In genomic region chr14:92582706-92583452, GRCh38 we compare ENCODE assay signal across 11 cellular contexts.
A peak's percentile ranks its signal among the peaks of the same experiment; 100 is the strongest.
DNase-seq lines count a peak whose midpoint lies in the region; ATAC-seq, FAIRE-seq and TF ChIP-seq lines count a peak whose summit lies in the region.
"Had no signal": no experiment of that assay in that cellular context is flagged by ENCODE, and none has a peak within 500 bp of the region (broad histone marks: within the 10 kb centered on the region; RNA-seq: fewer than 3 reads in every experiment).

No MANE protein-coding gene starts in this region.

- H3K36me3 Mint-ChIP-seq in CD4-positive, CD25-positive, alpha-beta regulatory T cell: peaks cover 8% of the 10 kb centered on the region
- H3K36me3 Mint-ChIP-seq in activated CD8-positive, alpha-beta T cell treated with anti-CD3 and anti-CD28 coated beads for 36 hours (ENCODE audit: low read depth): peaks cover 81% of the 10 kb centered on the region

- peak in 1 of 2 donors; percentile 17 for ATAC-seq in CD4-positive, CD25-positive, alpha-beta regulatory T cell (ENCODE audit: low read depth in 2 of 2)
- peak; percentile 40 for ATAC-seq in HG03066 (IDR thresholded peaks at IDR 0.05; ENCODE audit: low read depth, unreplicated experiment)
- ATAC-seq in activated CD8-positive, alpha-beta T cell treated with anti-CD3 and anti-CD28 coated beads for 36 hours: peak; percentile 66
- ATAC-seq: heart left ventricle had no signal

- peak in 1 of 3 donors; percentile 55 for DNase-seq in CD4-positive, CD25-positive, alpha-beta regulatory T cell
- no peak for DNase-seq in GM19239 (ENCODE audit: insufficient read length, low spot score)
- peak; percentile 82 for DNase-seq in activated CD8-positive, alpha-beta T cell treated with anti-CD3 and anti-CD28 coated beads for 36 hours
- no peak for DNase-seq in LoVo (ENCODE audit: low spot score)
- no peak for DNase-seq in caudate nucleus (lab: John Stamatoyannopoulos, UW)
- DNase-seq in SW480 (ENCODE audit: low spot score): no peak
- DNase-seq in WERI-Rb-1: no peak
- DNase-seq: heart left ventricle, NCI-H1436, nucleus accumbens had no signal

- H3K27me3 Mint-ChIP-seq in CD4-positive, CD25-positive, alpha-beta regulatory T cell: no peaks in the 10 kb centered on the region
- no peaks in the 10 kb centered on the region for H3K27me3 Mint-ChIP-seq in activated CD8-positive, alpha-beta T cell treated with anti-CD3 and anti-CD28 coated beads for 36 hours

- peak; percentile 73 for FAIRE-seq in GM19239 (lab: Jason Lieb, UNC)

- intact Hi-C loops in activated CD8-positive, alpha-beta T cell treated with anti-CD3 and anti-CD28 coated beads for 36 hours (cut with micrococcal nuclease): no loop called here

- H3K4me1 ChIP-seq in CD4-positive, CD25-positive, alpha-beta regulatory T cell (ENCODE audit: control insufficient read depth, insufficient read depth, low read length, poor library complexity, severe bottlenecking): peaks cover 40% of the 10 kb centered on the region

- CTCF ChIA-PET in activated CD8-positive, alpha-beta T cell treated with anti-CD3 and anti-CD28 coated beads for 36 hours (lab: Charles Lee): interaction anchor here (0.9 to 2.1 kb wide), 2 partner anchors 15 to 19 kb away, joined by 4 to 6 read pairs; no protein-coding TSS in a partner anchor

- H3K27me3 ChIP-seq in CD4-positive, CD25-positive, alpha-beta regulatory T cell (ENCODE audit: control insufficient read depth, insufficient read depth, low read length): no peaks in the 10 kb centered on the region
- no peaks in the 10 kb centered on the region for H3K27me3 ChIP-seq in WERI-Rb-1 (ENCODE audit: insufficient read depth, low read depth, severe bottlenecking)
- H3K27me3 ChIP-seq: heart left ventricle had no signal

- peak overlapping the region in 2 of 3 donors; percentile 5 to 17 for H3K27ac Mint-ChIP-seq in CD4-positive, CD25-positive, alpha-beta regulatory T cell
- peak overlapping the region; percentile 88 for H3K27ac Mint-ChIP-seq in activated CD8-positive, alpha-beta T cell treated with anti-CD3 and anti-CD28 coated beads for 36 hours

- H3K4me1 Mint-ChIP-seq in CD4-positive, CD25-positive, alpha-beta regulatory T cell: peaks cover 16 to 65% (median 40%) of the 10 kb centered on the region in 4 donors
- peaks cover 89% of the 10 kb centered on the region for H3K4me1 Mint-ChIP-seq in activated CD8-positive, alpha-beta T cell treated with anti-CD3 and anti-CD28 coated beads for 36 hours (ENCODE audit: low read depth)

- H3K27ac ChIP-seq in CD4-positive, CD25-positive, alpha-beta regulatory T cell (ENCODE audit: insufficient read depth, low read length, poor library complexity, severe bottlenecking): no peak overlapping the region
- no peak overlapping the region for H3K27ac ChIP-seq in caudate nucleus (ENCODE audit: low read depth, low read length)
- no peak overlapping the region for H3K27ac ChIP-seq in WERI-Rb-1

- POLR2A ChIA-PET in activated CD8-positive, alpha-beta T cell treated with anti-CD3 and anti-CD28 coated beads for 36 hours (lab: Charles Lee): interaction anchor here (0.8 to 1.4 kb wide), 4 partner anchors 9 to 83 kb away, joined by 3 to 4 read pairs (median 3); no protein-coding TSS in a partner anchor

- H3K4me3 Mint-ChIP-seq in CD4-positive, CD25-positive, alpha-beta regulatory T cell: peak overlapping the region in 1 of 4 donors; percentile 12
- H3K4me3 Mint-ChIP-seq in activated CD8-positive, alpha-beta T cell treated with anti-CD3 and anti-CD28 coated beads for 36 hours: peak overlapping the region; percentile 3

- no peaks in the 10 kb centered on the region for H3K9me3 Mint-ChIP-seq in CD4-positive, CD25-positive, alpha-beta regulatory T cell
- peaks cover 5% of the 10 kb centered on the region for H3K9me3 Mint-ChIP-seq in activated CD8-positive, alpha-beta T cell treated with anti-CD3 and anti-CD28 coated beads for 36 hours

- H3K9me3 ChIP-seq in CD4-positive, CD25-positive, alpha-beta regulatory T cell (ENCODE audit: control insufficient read depth in 2 of 2, low read length in 2 of 2): no peaks in the 10 kb centered on the region
- no peaks in the 10 kb centered on the region for H3K9me3 ChIP-seq in WERI-Rb-1 (ENCODE audit: severe bottlenecking)
- H3K9me3 ChIP-seq: heart left ventricle had no signal

- H3K36me3 ChIP-seq in CD4-positive, CD25-positive, alpha-beta regulatory T cell (ENCODE audit: control insufficient read depth, insufficient read depth, low read length): no peaks in the 10 kb centered on the region
- H3K36me3 ChIP-seq in WERI-Rb-1: no peaks in the 10 kb centered on the region

- no peak for TF ChIP-seq CTCF in activated CD8-positive, alpha-beta T cell treated with anti-CD3 and anti-CD28 coated beads for 36 hours (IDR thresholded peaks at IDR 0.05)
- TF ChIP-seq CTCF in WERI-Rb-1 (IDR thresholded peaks at IDR 0.05; ENCODE audit: low read depth, low read length): no peak

- no peak overlapping the region for H3K4me3 ChIP-seq in CD4-positive, CD25-positive, alpha-beta regulatory T cell (ENCODE audit: low read depth, low read length)
- no peak overlapping the region for H3K4me3 ChIP-seq in WERI-Rb-1 (ENCODE audit: low read depth, low read length)
- H3K4me3 ChIP-seq: heart left ventricle had no signal
